Comparison of ENCODE assay signal across 9 cellular contexts in genomic region chr1:59043796-59044195, GRCh38.
DNase-seq lines count a peak whose midpoint lies in the region; ATAC-seq and TF ChIP-seq lines count a peak whose summit lies in the region.
"Had no signal": no experiment of that assay in that cellular context is flagged by ENCODE, and none has a peak within 500 bp of the region (broad histone marks: within the 10 kb centered on the region; RNA-seq: fewer than 3 reads in every experiment).

No MANE protein-coding gene starts in this region.

- no peak for ATAC-seq in WTC11
- no peak for ATAC-seq in GM18909 (IDR thresholded peaks at IDR 0.05; ENCODE audit: poor library complexity, unreplicated experiment)

- no peaks in the 10 kb centered on the region for H4K20me1 ChIP-seq in hepatocyte (ENCODE audit: insufficient read depth, poor library complexity, severe bottlenecking)

- POLR2A ChIA-PET in WTC11 (lab: Charles Lee) = no interaction called here

- 23% methylated on average over 4 of the region's 4 CpGs for WGBS in hepatocyte (ENCODE audit: low lambda C conversion rate, missing lambda C conversion rate)

- H3K9me3 Mint-ChIP-seq in WTC11 = peaks cover 24% of the 10 kb centered on the region
- H3K9me3 Mint-ChIP-seq: central memory CD8-positive, alpha-beta T cell had no signal

- H3K36me3 Mint-ChIP-seq in WTC11 = peaks cover 9% of the 10 kb centered on the region

- H3K4me1 ChIP-seq in hepatocyte (ENCODE audit: insufficient read depth) = peaks cover 35% of the 10 kb centered on the region
- H3K4me1 ChIP-seq in skeletal muscle satellite cell (ENCODE audit: control insufficient read depth, insufficient read depth, low read length) = peaks cover 11% of the 10 kb centered on the region

- H3K27me3 Mint-ChIP-seq in WTC11 (ENCODE audit: low read depth) = no peaks in the 10 kb centered on the region
- H3K27me3 Mint-ChIP-seq: central memory CD8-positive, alpha-beta T cell had no signal

- DNase-seq in GOT3 (lab: John Stamatoyannopoulos, UW) (peak; percentile 33), WTC11 (ENCODE audit: low spot score) (no peak), hepatocyte (ENCODE audit: low spot score) (peak; percentile 83)
- DNase-seq in activated T-cell treated with anti-CD3 and anti-CD28 coated beads, Interleukin-2, amount 50 U/mL, for 1 hour = no peak
- DNase-seq in activated CD8-positive, alpha-beta memory T cell treated with anti-CD3 and anti-CD28 coated beads, Interleukin-2, amount 50 U/mL, for 4 hours = no peak
- DNase-seq in stimulated activated CD4-positive, alpha-beta T cell treated with anti-CD3 and anti-CD28 coated beads, Interleukin-12 subunit alpha, Interleukin-12 subunit beta, amount 100 ng/mL, for 4 hours = no peak

- H3K27ac Mint-ChIP-seq in WTC11 = no peak overlapping the region

- no peak overlapping the region for H3K9ac ChIP-seq in skeletal muscle satellite cell (ENCODE audit: low read depth, low read length)

- H3K9me3 ChIP-seq in hepatocyte (ENCODE audit: low read depth) (no peaks in the 10 kb centered on the region), skeletal muscle satellite cell (replicated peaks; ENCODE audit: low read length) (no peaks in the 10 kb centered on the region)

- H3K27me3 ChIP-seq in hepatocyte = no peaks in the 10 kb centered on the region
- H3K27me3 ChIP-seq in skeletal muscle satellite cell (ENCODE audit: control insufficient read depth, insufficient read depth, low read length) = no peaks in the 10 kb centered on the region

- H3K36me3 ChIP-seq in hepatocyte (replicated peaks; ENCODE audit: insufficient read depth, low read depth) (no peaks in the 10 kb centered on the region), skeletal muscle satellite cell (ENCODE audit: insufficient read depth, low read length) (no peaks in the 10 kb centered on the region)

- H3K4me3 Mint-ChIP-seq in WTC11 = no peak overlapping the region
- H3K4me3 Mint-ChIP-seq: central memory CD8-positive, alpha-beta T cell had no signal

- H3K4me2 ChIP-seq in hepatocyte (no peak overlapping the region), skeletal muscle satellite cell (ENCODE audit: low read length) (peak overlapping the region; percentile 8)

- TF ChIP-seq CTCF in WTC11 (IDR thresholded peaks at IDR 0.05) (no peak), hepatocyte (IDR thresholded peaks at IDR 0.05; ENCODE audit: poor library complexity) (no peak)

- H3K27ac ChIP-seq in hepatocyte = peak overlapping the region; percentile 81

- no peaks in the 10 kb centered on the region for H3K9me2 ChIP-seq in hepatocyte (replicated peaks; ENCODE audit: insufficient read depth)

- H3K4me3 ChIP-seq in hepatocyte = no peak overlapping the region
- no peak overlapping the region for H3K4me3 ChIP-seq in skeletal muscle satellite cell (ENCODE audit: low read length)

- H3K4me1 Mint-ChIP-seq in WTC11 = peaks cover 7% of the 10 kb centered on the region

- CTCF ChIA-PET in WTC11 (lab: Charles Lee) = no interaction called here

- H3K79me2 ChIP-seq in hepatocyte = no peaks in the 10 kb centered on the region

- no peak overlapping the region for H2AFZ ChIP-seq in hepatocyte

TF ChIP-seq in WTC11, 78 proteins besides CTCF, POLR2A, EP300 and RAD21:
- TF ChIP-seq GABPB1 (CRISPR knock-in tag; IDR thresholded peaks at IDR 0.05) (peak; percentile 70; the same call in 1 of the 2 replicates), CREB1 (CRISPR knock-in tag; IDR thresholded peaks at IDR 0.05) (no peak)

Comparison
In these comparisons a context has a peak if more than half of its experiments do, and no peak if none do; other contexts are left out.
1. DNase-seq: peak in GOT3 (single experiment) and hepatocyte (single experiment); none in WTC11 (single experiment), activated T-cell treated with anti-CD3 and anti-CD28 coated beads, Interleukin-2, amount 50 U/mL, for 1 hour (single experiment), activated CD8-positive, alpha-beta memory T cell treated with anti-CD3 and anti-CD28 coated beads, Interleukin-2, amount 50 U/mL, for 4 hours (single experiment) and stimulated activated CD4-positive, alpha-beta T cell treated with anti-CD3 and anti-CD28 coated beads, Interleukin-12 subunit alpha, Interleukin-12 subunit beta, amount 100 ng/mL, for 4 hours (single experiment).